In genomic region chr12:105220929-105221290, GRCh38 we compare ENCODE assay signal across 21 cellular contexts. TPM values are rescaled to one million over a fixed set of nuclear protein-coding genes. Genes with fewer than 3 reads are reported as not detected.
DNase-seq lines count a peak whose midpoint lies in the region; ATAC-seq, FAIRE-seq and TF ChIP-seq lines count a peak whose summit lies in the region.
"Had no signal": no experiment of that assay in that cellular context is flagged by ENCODE, and none has a peak within 500 bp of the region (broad histone marks: within the 10 kb centered on the region; RNA-seq: fewer than 3 reads in every experiment).

No MANE protein-coding gene starts in this region.

- H3K27me3 Mint-ChIP-seq in dendritic cell treated with granulocyte-macrophage colony-stimulating factor and Interleukin-4, amounts not matched to agents 40 ng/mL and 50 ng/mL, for 4 days: no peaks in the 10 kb centered on the region
- H3K27me3 Mint-ChIP-seq: activated naive CD8-positive, alpha-beta T cell treated with anti-CD3 and anti-CD28 coated beads, Interleukin-2, amount 10 ng/mL, durations not matched to agents 7 days and 5 days; CD4-positive, CD25-positive, alpha-beta regulatory T cell; IgD-negative memory B cell had no signal

- no peaks in the 10 kb centered on the region for H3K9me3 ChIP-seq in RWPE2 (ENCODE audit: severe bottlenecking)
- H3K9me3 ChIP-seq in neutrophil: no peaks in the 10 kb centered on the region
- H3K9me3 ChIP-seq in upper lobe of left lung: no peaks in the 10 kb centered on the region

- no peak for TF ChIP-seq POLR2A in upper lobe of left lung (IDR thresholded peaks at IDR 0.05)

- WGBS in upper lobe of left lung, 2 donors: 72 to 80% methylated on average over 3 of the region's 3 CpGs

- TF ChIP-seq EP300 in upper lobe of left lung (IDR thresholded peaks at IDR 0.05): no peak

- H3K27ac Mint-ChIP-seq in dendritic cell treated with granulocyte-macrophage colony-stimulating factor and Interleukin-4, amounts not matched to agents 40 ng/mL and 50 ng/mL, for 4 days: peak overlapping the region; percentile 57
- H3K27ac Mint-ChIP-seq: activated naive CD8-positive, alpha-beta T cell treated with anti-CD3 and anti-CD28 coated beads, Interleukin-2, amount 10 ng/mL, durations not matched to agents 7 days and 5 days; CD4-positive, CD25-positive, alpha-beta regulatory T cell; neural progenitor cell had no signal

- no peak overlapping the region for H3K27ac ChIP-seq in RWPE2 (ENCODE audit: poor library complexity, severe bottlenecking)
- H3K27ac ChIP-seq in neutrophil: peak overlapping the region; percentile 85
- peak overlapping the region in 1 of 4 donors; percentile 60 for H3K27ac ChIP-seq in upper lobe of left lung
- H3K27ac ChIP-seq: neural progenitor cell had no signal

- H3K4me3 Mint-ChIP-seq in dendritic cell treated with granulocyte-macrophage colony-stimulating factor and Interleukin-4, amounts not matched to agents 40 ng/mL and 50 ng/mL, for 4 days: no peak overlapping the region
- H3K4me3 Mint-ChIP-seq: activated naive CD8-positive, alpha-beta T cell treated with anti-CD3 and anti-CD28 coated beads, Interleukin-2, amount 10 ng/mL, durations not matched to agents 7 days and 5 days; CD4-positive, CD25-positive, alpha-beta regulatory T cell; IgD-negative memory B cell; neural progenitor cell had no signal

- TF ChIP-seq CTCF in RWPE2 (IDR thresholded peaks at IDR 0.05; ENCODE audit: poor library complexity, severe bottlenecking) (no peak), neutrophil (IDR thresholded peaks at IDR 0.05) (no peak), upper lobe of left lung (IDR thresholded peaks at IDR 0.05) (no peak)

- H3K4me3 ChIP-seq in RWPE2 (ENCODE audit: severe bottlenecking): no peak overlapping the region
- peak overlapping the region in 1 of 2 experiments; percentile 38 for H3K4me3 ChIP-seq in neutrophil (ENCODE audit: low read depth in 1 of 2, low read length in 1 of 2)
- no peak overlapping the region for H3K4me3 ChIP-seq in upper lobe of left lung
- H3K4me3 ChIP-seq: lung, neural progenitor cell, smooth muscle cell had no signal

- H3K27me3 ChIP-seq in RWPE2 (ENCODE audit: insufficient read depth, poor library complexity, severe bottlenecking) (no peaks in the 10 kb centered on the region), neutrophil (no peaks in the 10 kb centered on the region), upper lobe of left lung (no peaks in the 10 kb centered on the region)
- H3K27me3 ChIP-seq: neural progenitor cell had no signal

- peaks cover 93% of the 10 kb centered on the region for H3K36me3 Mint-ChIP-seq in dendritic cell treated with granulocyte-macrophage colony-stimulating factor and Interleukin-4, amounts not matched to agents 40 ng/mL and 50 ng/mL, for 4 days (ENCODE audit: low read depth)

- DNase-seq in RWPE2 (ENCODE audit: low spot score) (no peak), upper lobe of left lung (peak in 1 of 2 donors; percentile 21), DMS 273 treated with DMSO at 0.1 percent for 48 hours (lab: John Stamatoyannopoulos, UW) (no peak), posterior cingulate gyrus (no peak), urothelium cell line (ENCODE audit: low spot score) (no peak)
- DNase-seq: activated CD4-positive, alpha-beta T cell treated with anti-CD3 and anti-CD28 coated beads, Interleukin-2, amount 50 U/mL, for 48 hours; activated CD4-positive, CD25-positive, alpha-beta regulatory T cell; activated CD8-positive, alpha-beta memory T cell treated with anti-CD3 and anti-CD28 coated beads, Interleukin-2, amount 50 U/mL, for 48 hours; activated effector memory CD4-positive, alpha-beta T cell treated with Interleukin-2 at 50 U/mL for 16 hours; activated naive CD8-positive, alpha-beta T cell treated with anti-CD3 and anti-CD28 coated beads, Interleukin-2, amount 10 ng/mL, durations not matched to agents 7 days and 5 days; CD4-positive, CD25-positive, alpha-beta regulatory T cell; islet precursor cell; NCI-H1105; T1000 had no signal

- H3K4me1 Mint-ChIP-seq in dendritic cell treated with granulocyte-macrophage colony-stimulating factor and Interleukin-4, amounts not matched to agents 40 ng/mL and 50 ng/mL, for 4 days (ENCODE audit: low read depth): peaks cover 51% of the 10 kb centered on the region

- ATAC-seq in RWPE2 (ENCODE audit: low read depth) (peak; percentile 67), upper lobe of left lung (ENCODE audit: low FRiP score in 2 of 2) (peak; percentile 5 to 18)

- peaks cover 33% of the 10 kb centered on the region for H3K36me3 ChIP-seq in RWPE2 (ENCODE audit: low read depth)
- H3K36me3 ChIP-seq in neutrophil: peaks cover 42% of the 10 kb centered on the region
- peaks cover 3 to 51% (median 14%) of the 10 kb centered on the region in 4 donors for H3K36me3 ChIP-seq in upper lobe of left lung

- no peak for FAIRE-seq in urothelium cell line (lab: Jason Lieb, UNC)
- FAIRE-seq: colon had no signal

- H3K9me3 Mint-ChIP-seq in dendritic cell treated with granulocyte-macrophage colony-stimulating factor and Interleukin-4, amounts not matched to agents 40 ng/mL and 50 ng/mL, for 4 days: no peaks in the 10 kb centered on the region
- H3K9me3 Mint-ChIP-seq: activated naive CD8-positive, alpha-beta T cell treated with anti-CD3 and anti-CD28 coated beads, Interleukin-2, amount 10 ng/mL, durations not matched to agents 7 days and 5 days; CD4-positive, CD25-positive, alpha-beta regulatory T cell; IgD-negative memory B cell; neural progenitor cell had no signal

- H3K4me1 ChIP-seq in RWPE2 (ENCODE audit: insufficient read depth, poor library complexity, severe bottlenecking) (no peaks in the 10 kb centered on the region), neutrophil (ENCODE audit: control insufficient read depth in 1 of 2, insufficient read depth in 1 of 2, low read depth in 1 of 2, low read length in 1 of 2) (peaks cover 76% of the 10 kb centered on the region in 2 experiments), upper lobe of left lung (peaks cover 21 to 58% (median 40%) of the 10 kb centered on the region in 4 donors)
- H3K4me1 ChIP-seq: neural progenitor cell had no signal

- intact Hi-C loops in dendritic cell treated with granulocyte-macrophage colony-stimulating factor and Interleukin-4, amounts not matched to agents 40 ng/mL and 50 ng/mL, for 4 days (cut with micrococcal nuclease): loop anchor here (10.0 kb wide), 1 partner anchor 164 kb away; no protein-coding TSS in a partner anchor
- intact Hi-C loops in posterior cingulate gyrus (cut with DNase I): no loop called here

RNA-seq across cellular contexts. Expression of gene APPL2, which starts 15.1 kb away (rescaled TPM):
- total RNA-seq in upper lobe of left lung: 10 to 100 TPM; 23.8 to 72.3 (median 28.6) TPM
